23 cellular contexts compared by ENCODE assay signal in genomic region chr3:15819043-15819442, GRCh38.
"Had no signal": no experiment of that assay in that cellular context is flagged by ENCODE, and none has a peak within 500 bp of the region (broad histone marks: within the 10 kb centered on the region; RNA-seq: fewer than 3 reads in every experiment).

No MANE protein-coding gene starts in this region.

- H3K36me3 ChIP-seq: MG63 had no signal

- H3K27me3 ChIP-seq: MG63 had no signal

- H3K9ac ChIP-seq: SK-N-SH had no signal

- H3K4me3 ChIP-seq: MG63 had no signal

- H3K9me3 Mint-ChIP-seq: IgD-negative memory B cell had no signal

- H3K27ac ChIP-seq: RWPE1 had no signal

- H3K4me2 ChIP-seq: SK-N-SH had no signal

- H3K4me3 Mint-ChIP-seq: IgD-negative memory B cell had no signal

- DNase-seq: Karpas-422; KBM-7; MG63; NCI-H1092 treated with DMSO at 0.1 percent for 48 hours; NCI-H1436; NCI-H187; NCI-H2029; NCI-H2081 treated with DMSO at 0.1 percent for 48 hours; NCI-H2171; NCI-H226; NCI-H446; NCI-H510A; NCI-H524 treated with DMSO at 0.1 percent for 48 hours; NCI-H69; NCI-H774; NK-92 treated with Interleukin-12 subunit alpha and Interleukin-12 subunit beta, amount 100 ng/mL, for 24 hours; PC-3; SHP77; SK-N-SH; SW 1271 had no signal

- H3K27me3 Mint-ChIP-seq: IgD-negative memory B cell had no signal

- ATAC-seq: Panc1, PC-3 had no signal
